In genomic region chr5:111645303-111645838, GRCh38 we compare ENCODE assay signal across 17 cellular contexts.
DNase-seq lines count a peak whose midpoint lies in the region; ATAC-seq and TF ChIP-seq lines count a peak whose summit lies in the region.
"Had no signal": no experiment of that assay in that cellular context is flagged by ENCODE, and none has a peak within 500 bp of the region (broad histone marks: within the 10 kb centered on the region; RNA-seq: fewer than 3 reads in every experiment).

No MANE protein-coding gene starts in this region.

- WGBS in body of pancreas, 2 donors = 54 to 55% methylated on average over 6 of the region's 6 CpGs
- WGBS in testis, 2 donors = 44 to 45% methylated on average over 6 of the region's 6 CpGs

- no peaks in the 10 kb centered on the region for H3K9me3 ChIP-seq in right atrium auricular region
- peaks cover 0 to 2% (median 0%) of the 10 kb centered on the region in 3 donors for H3K9me3 ChIP-seq in body of pancreas
- H3K9me3 ChIP-seq in testis = no peaks in the 10 kb centered on the region

- no peak overlapping the region for H3K27ac Mint-ChIP-seq in activated CD4-positive, alpha-beta memory T cell treated with anti-CD3 and anti-CD28 coated beads for 36 hours
- H3K27ac Mint-ChIP-seq: B cell; CD8-positive, alpha-beta T cell; GM23338 had no signal

- no peaks in the 10 kb centered on the region for H3K4me1 ChIP-seq in right atrium auricular region
- H3K4me1 ChIP-seq in body of pancreas = no peaks in the 10 kb centered on the region
- H3K4me1 ChIP-seq in testis = no peaks in the 10 kb centered on the region
- H3K4me1 ChIP-seq: BLaER1 treated with 17β-estradiol and CSF1 and Interleukin-3, amounts not matched to agents 10 nM and 100 nM had no signal

- H3K27ac ChIP-seq in right atrium auricular region (no peak overlapping the region), body of pancreas (no peak overlapping the region), testis (no peak overlapping the region)
- H3K27ac ChIP-seq: BLaER1 treated with 17β-estradiol and CSF1 and Interleukin-3, amounts not matched to agents 10 nM and 100 nM had no signal

- H3K36me3 Mint-ChIP-seq in activated CD4-positive, alpha-beta memory T cell treated with anti-CD3 and anti-CD28 coated beads for 36 hours = no peaks in the 10 kb centered on the region
- H3K36me3 Mint-ChIP-seq: CD8-positive, alpha-beta T cell had no signal

- intact Hi-C loops in Right ventricle myocardium superior (cut with DNase I) (no loop called here), body of pancreas (cut with DNase I) (no loop called here), testis (cut with DNase I; ENCODE audit: low total_unique reads) (no loop called here)
- intact Hi-C loops in activated CD4-positive, alpha-beta memory T cell treated with anti-CD3 and anti-CD28 coated beads for 36 hours (cut with micrococcal nuclease) = no loop called here

- H3K9me3 Mint-ChIP-seq in activated CD4-positive, alpha-beta memory T cell treated with anti-CD3 and anti-CD28 coated beads for 36 hours = peaks cover 4% of the 10 kb centered on the region

- ATAC-seq in Right ventricle myocardium superior (ENCODE audit: poor library complexity) = peak; percentile 46
- peak; percentile 53 for ATAC-seq in body of pancreas
- ATAC-seq: CD8-positive, alpha-beta T cell; GM23338 had no signal

- H3K4me3 Mint-ChIP-seq in activated CD4-positive, alpha-beta memory T cell treated with anti-CD3 and anti-CD28 coated beads for 36 hours = no peak overlapping the region
- H3K4me3 Mint-ChIP-seq: B cell; CD8-positive, alpha-beta T cell; GM23338 had no signal

- TF ChIP-seq CTCF in right atrium auricular region (IDR thresholded peaks at IDR 0.05) = no peak
- no peak for TF ChIP-seq CTCF in body of pancreas (IDR thresholded peaks at IDR 0.05)
- no peak for TF ChIP-seq CTCF in fibroblast of villous mesenchyme (IDR thresholded peaks at IDR 0.05; ENCODE audit: insufficient read depth, low read depth, low read length)
- no peak for TF ChIP-seq CTCF in testis (IDR thresholded peaks at IDR 0.05)

- POLR2A ChIA-PET in activated CD4-positive, alpha-beta memory T cell treated with anti-CD3 and anti-CD28 coated beads for 36 hours (lab: Charles Lee) = no interaction called here

- TF ChIP-seq POLR2A in body of pancreas (IDR thresholded peaks at IDR 0.05) (no peak), testis (IDR thresholded peaks at IDR 0.05) (no peak)

- DNase-seq in Right ventricle myocardium superior = no peak
- no peak for DNase-seq in right atrium auricular region (ENCODE audit: low spot score)
- peak in 2 of 4 donors; percentile 3 to 29 for DNase-seq in body of pancreas
- DNase-seq in fibroblast of villous mesenchyme (ENCODE audit: low read depth) = peak; percentile 69
- peak; percentile 25 for DNase-seq in testis
- no peak for DNase-seq in NCI-H1092 (lab: John Stamatoyannopoulos, UW)
- no peak for DNase-seq in NCI-H2029 treated with DMSO at 0.1 percent for 48 hours (lab: John Stamatoyannopoulos, UW)
- DNase-seq in activated CD4-positive, alpha-beta memory T cell treated with anti-CD3 and anti-CD28 coated beads for 36 hours = no peak
- DNase-seq: 8988T; Calu3; CD8-positive, alpha-beta T cell; DMS79 treated with DMSO at 0.1 percent for 48 hours; GF-D8; HCEC 1CT had no signal

- H3K36me3 ChIP-seq in right atrium auricular region (no peaks in the 10 kb centered on the region), body of pancreas (replicated peaks in 1 of 2; ENCODE audit: insufficient read depth in 1 of 2, low read depth in 2 of 2) (no peaks in the 10 kb centered on the region), testis (ENCODE audit: low read depth, missing control alignments) (no peaks in the 10 kb centered on the region)
- H3K36me3 ChIP-seq: BLaER1 treated with 17β-estradiol and CSF1 and Interleukin-3, amounts not matched to agents 10 nM and 100 nM had no signal

- H3K4me1 Mint-ChIP-seq in activated CD4-positive, alpha-beta memory T cell treated with anti-CD3 and anti-CD28 coated beads for 36 hours (ENCODE audit: low read depth) = no peaks in the 10 kb centered on the region
- H3K4me1 Mint-ChIP-seq: B cell had no signal

- peaks cover 4% of the 10 kb centered on the region for H3K27me3 Mint-ChIP-seq in activated CD4-positive, alpha-beta memory T cell treated with anti-CD3 and anti-CD28 coated beads for 36 hours

- CTCF ChIA-PET in activated CD4-positive, alpha-beta memory T cell treated with anti-CD3 and anti-CD28 coated beads for 36 hours (lab: Charles Lee) = no interaction called here

- no peaks in the 10 kb centered on the region for H3K27me3 ChIP-seq in right atrium auricular region
- H3K27me3 ChIP-seq in body of pancreas = no peaks in the 10 kb centered on the region
- H3K27me3 ChIP-seq in testis = no peaks in the 10 kb centered on the region
- H3K27me3 ChIP-seq: BLaER1 treated with 17β-estradiol and CSF1 and Interleukin-3, amounts not matched to agents 10 nM and 100 nM had no signal

- H3K4me3 ChIP-seq in right atrium auricular region (no peak overlapping the region), body of pancreas (no peak overlapping the region), fibroblast of villous mesenchyme (ENCODE audit: low read depth, low read length) (no peak overlapping the region), testis (no peak overlapping the region)
- H3K4me3 ChIP-seq: BLaER1 treated with 17β-estradiol and CSF1 and Interleukin-3, amounts not matched to agents 10 nM and 100 nM; GM23338 had no signal

Comparison
In these comparisons a context has a peak if more than half of its experiments do, and no peak if none do; other contexts are left out.
1. DNase-seq: peak in fibroblast of villous mesenchyme (single experiment) and testis (single experiment); none in Right ventricle myocardium superior (single experiment), right atrium auricular region (single experiment), NCI-H1092 (single experiment), NCI-H2029 treated with DMSO at 0.1 percent for 48 hours (single experiment) and activated CD4-positive, alpha-beta memory T cell treated with anti-CD3 and anti-CD28 coated beads for 36 hours (single experiment).